ENCODE assay signal across 10 cellular contexts in the genomic region with DNA sequence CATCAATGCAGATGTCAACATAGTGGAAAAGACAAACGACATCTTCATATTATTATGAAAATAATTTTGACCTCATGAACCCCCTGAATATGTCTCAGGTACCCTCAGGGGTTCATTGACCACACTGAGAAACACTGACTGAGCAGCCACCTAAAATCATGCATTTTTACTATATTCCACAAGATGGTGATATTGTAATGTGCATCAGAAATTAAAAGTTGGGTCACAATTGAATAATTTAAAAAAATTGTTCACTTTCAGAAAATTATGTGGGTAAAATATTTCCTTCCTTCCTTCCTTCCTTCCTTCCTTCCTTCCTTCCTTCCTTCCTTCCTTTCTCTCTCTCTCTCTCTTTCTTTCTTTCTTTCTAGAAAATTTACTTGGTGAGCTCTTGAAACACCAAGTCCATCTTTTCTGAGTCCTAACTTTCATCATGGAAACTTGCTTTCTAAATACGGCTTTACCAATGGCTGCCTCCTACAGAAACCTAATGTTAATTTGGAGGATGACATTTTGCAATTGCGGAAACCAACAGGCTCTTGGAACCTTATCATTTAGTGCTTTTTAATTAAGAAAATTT.
DNase-seq lines count a peak whose midpoint lies in the region; ATAC-seq and TF ChIP-seq lines count a peak whose summit lies in the region.
"Had no signal": no experiment of that assay in that cellular context is flagged by ENCODE, and none has a peak within 500 bp of the region (broad histone marks: within the 10 kb centered on the region; RNA-seq: fewer than 3 reads in every experiment).

No MANE protein-coding gene starts in this region.

- H3K4me3 ChIP-seq in heart right ventricle (no peak overlapping the region), upper lobe of left lung (no peak overlapping the region)

- no peak for TF ChIP-seq EP300 in upper lobe of left lung (IDR thresholded peaks at IDR 0.05)

- H3K27me3 ChIP-seq in heart right ventricle (no peaks in the 10 kb centered on the region), upper lobe of left lung (no peaks in the 10 kb centered on the region)

- intact Hi-C loops in heart right ventricle (cut with DNase I), result loop anchor here in 9 of 10 donors (5.0 to 10.0 kb wide), 6 partner anchors 332 to 859 kb away; no protein-coding TSS in a partner anchor
- intact Hi-C loops in Right ventricle myocardium inferior (cut with DNase I), result loop anchor here (5.0 to 10.0 kb wide), 2 partner anchors 527 to 859 kb away; no protein-coding TSS in a partner anchor

- H3K27ac ChIP-seq in heart right ventricle (no peak overlapping the region), RWPE1 (no peak overlapping the region), upper lobe of left lung (no peak overlapping the region)

- H3K4me1 ChIP-seq in heart right ventricle, result no peaks in the 10 kb centered on the region
- H3K4me1 ChIP-seq in upper lobe of left lung, result no peaks in the 10 kb centered on the region

- WGBS in heart right ventricle, 2 donors, result 35 to 44% methylated on average over 3 of the region's 3 CpGs
- 47 to 55% methylated on average over 3 of the region's 3 CpGs for WGBS in upper lobe of left lung, 2 donors

- POLR2A ChIA-PET in RWPE1 (lab: Yijun Ruan, JAX; ENCODE audit: low non-redundant PET), result no interaction called here

- H3K9me3 ChIP-seq in heart right ventricle (peaks cover 0 to 7% (median 0%) of the 10 kb centered on the region in 11 donors), upper lobe of left lung (no peaks in the 10 kb centered on the region)

- CTCF ChIA-PET in RWPE1 (lab: Yijun Ruan, JAX), result interaction anchor here (0.6 to 0.8 kb wide), 6 partner anchors 228 to 1199 kb away, joined by 3 to 7 read pairs (median 4); partner anchors contain the start of gene CYSLTR1

- TF ChIP-seq CTCF in heart right ventricle (IDR thresholded peaks at IDR 0.05) (peak; percentile 6 to 60 (median 45)), RWPE1 (conservative IDR thresholded peaks at IDR 0.05; ENCODE audit: low read depth) (peak; percentile 17; the same call in 1 of the 2 replicates), upper lobe of left lung (IDR thresholded peaks at IDR 0.05) (peak in 4 of 6 experiments; percentile 18 to 28 (median 22))

- H3K36me3 ChIP-seq in heart right ventricle, result no peaks in the 10 kb centered on the region
- no peaks in the 10 kb centered on the region for H3K36me3 ChIP-seq in upper lobe of left lung

- no peak for TF ChIP-seq POLR2A in upper lobe of left lung (IDR thresholded peaks at IDR 0.05)

- ATAC-seq in heart right ventricle (no peak), Right ventricle myocardium inferior (no peak), upper lobe of left lung (ENCODE audit: low FRiP score in 2 of 2) (no peak)
- ATAC-seq: naive thymus-derived CD8-positive, alpha-beta T cell had no signal

- DNase-seq in heart right ventricle (no peak), Right ventricle myocardium inferior (ENCODE audit: missing footprints) (no peak), RWPE1 (ENCODE audit: low spot score) (no peak), glomerular visceral epithelial cell (ENCODE audit: extremely low spot score) (peak; percentile 1), upper lobe of left lung (no peak), DMS153 (lab: John Stamatoyannopoulos, UW) (no peak), islet precursor cell (no peak)
- DNase-seq in effector CD4-positive, alpha-beta T cell, result no peak
- DNase-seq: Right ventricle myocardium superior had no signal
